9 cellular contexts compared by ENCODE assay signal in genomic region chr13:45995245-45995644, GRCh38.
"Had no signal": no experiment of that assay in that cellular context is flagged by ENCODE, and none has a peak within 500 bp of the region (broad histone marks: within the 10 kb centered on the region; RNA-seq: fewer than 3 reads in every experiment).

No MANE protein-coding gene starts in this region.

- H3K4me1 ChIP-seq: HAP-1 had no signal

- DNase-seq: GM23248, GOT3, H7, H9, HCEC 1CT, HFFc6 had no signal

- H3K27ac Mint-ChIP-seq: HFFc6 had no signal

- H3K9me3 Mint-ChIP-seq: GM23338, H9, HFFc6 had no signal

- ATAC-seq: GM23338, HCT116 had no signal

- H3K27ac ChIP-seq: GM23248 had no signal

- H3K4me3 Mint-ChIP-seq: GM23338, H9, HFFc6 had no signal

- H3K4me3 ChIP-seq: GM23248, GM23338, HAP-1 had no signal

- H3K9me3 ChIP-seq: HAP-1 had no signal

- H3K4me1 Mint-ChIP-seq: GM23338, H9 had no signal
